Comparison of ENCODE assay signal across 8 cellular contexts in genomic region chr22:35538801-35539321, GRCh38. TPM values are rescaled to one million over a fixed set of nuclear protein-coding genes. Genes with fewer than 3 reads are reported as not detected.
DNase-seq lines count a peak whose midpoint lies in the region; ATAC-seq and TF ChIP-seq lines count a peak whose summit lies in the region.

No MANE protein-coding gene starts in this region.

- H3K4me3 ChIP-seq in BLaER1 treated with 17β-estradiol and CSF1 and Interleukin-3, amounts not matched to agents 10 nM and 100 nM: no peak overlapping the region
- H3K4me3 ChIP-seq in HL-60 (replicated peaks; ENCODE audit: insufficient read depth, low read length) (no peak overlapping the region), kidney epithelial cell (ENCODE audit: low read depth, low read length) (no peak overlapping the region)

- H3K36me3 Mint-ChIP-seq in type B pancreatic cell: no peaks in the 10 kb centered on the region

- TF ChIP-seq POLR2A in GM18505 (IDR thresholded peaks at IDR 0.05; ENCODE audit: borderline replicate concordance, extremely low read depth, insufficient read depth, insufficient read length): no peak

- H4K20me1 ChIP-seq in BLaER1 treated with 17β-estradiol and CSF1 and Interleukin-3, amounts not matched to agents 10 nM and 100 nM: peaks cover 0 to 34% (median 5%) of the 10 kb centered on the region in 11 experiments; a peak in 12 of 22 replicates

- H3K4me1 Mint-ChIP-seq in type B pancreatic cell (ENCODE audit: unreplicated experiment): peaks cover 4% of the 10 kb centered on the region

- H3K27ac Mint-ChIP-seq in type B pancreatic cell: no peak overlapping the region

- no peaks in the 10 kb centered on the region for H3K9me3 Mint-ChIP-seq in type B pancreatic cell

- ATAC-seq in GM18505 (IDR thresholded peaks at IDR 0.05; ENCODE audit: unreplicated experiment): no peak

- H3K4me3 Mint-ChIP-seq in type B pancreatic cell: peak overlapping the region; percentile 72

- H3K4me1 ChIP-seq in BLaER1 treated with 17β-estradiol and CSF1 and Interleukin-3, amounts not matched to agents 10 nM and 100 nM: peaks cover 22 to 78% (median 68%) of the 10 kb centered on the region in 10 experiments

- DNase-seq in HL-60 (ENCODE audit: low read depth in 1 of 2, low spot score in 1 of 2) (peak in 1 of 2 experiments; percentile 28), activated T-cell treated with anti-CD3 and anti-CD28 coated beads for 48 hours (ENCODE audit: low read depth) (peak; percentile 19), kidney epithelial cell (ENCODE audit: low read depth) (no peak), type B pancreatic cell (ENCODE audit: extremely low spot score, unreplicated experiment) (no peak), NCI-H1417 treated with DMSO at 0.1 percent for 48 hours (lab: John Stamatoyannopoulos, UW) (no peak), NCI-H2171 (lab: John Stamatoyannopoulos, UW) (no peak)

- peaks cover 58% of the 10 kb centered on the region for H3K27me3 Mint-ChIP-seq in type B pancreatic cell

- TF ChIP-seq CTCF in HL-60 (IDR thresholded peaks at IDR 0.05; ENCODE audit: insufficient read depth, low read length): peak; percentile 32
- TF ChIP-seq CTCF in kidney epithelial cell (IDR thresholded peaks at IDR 0.05; ENCODE audit: insufficient read depth, low read length, poor library complexity, severe bottlenecking): peak; percentile 72
- TF ChIP-seq CTCF in type B pancreatic cell (conservative IDR thresholded peaks at IDR 0.05): peak; percentile 74

- peak overlapping the region in 7 of 11 experiments; percentile 96 to 100 (median 98); a peak in 11 of 22 replicates for H3K4me2 ChIP-seq in BLaER1 treated with 17β-estradiol and CSF1 and Interleukin-3, amounts not matched to agents 10 nM and 100 nM

- peaks cover 27 to 46% (median 33%) of the 10 kb centered on the region in 11 experiments for H3K27me3 ChIP-seq in BLaER1 treated with 17β-estradiol and CSF1 and Interleukin-3, amounts not matched to agents 10 nM and 100 nM
- H3K27me3 ChIP-seq in HL-60 (ENCODE audit: insufficient read depth, poor library complexity, severe bottlenecking) (peaks cover 25% of the 10 kb centered on the region), kidney epithelial cell (ENCODE audit: control insufficient read depth, insufficient read depth, low read length) (peaks cover 30% of the 10 kb centered on the region)

- no peak overlapping the region; a peak in 1 of 22 replicates for H3K27ac ChIP-seq in BLaER1 treated with 17β-estradiol and CSF1 and Interleukin-3, amounts not matched to agents 10 nM and 100 nM
- no peak overlapping the region for H3K27ac ChIP-seq in HL-60 (replicated peaks)

- no peaks in the 10 kb centered on the region for H3K36me3 ChIP-seq in BLaER1 treated with 17β-estradiol and CSF1 and Interleukin-3, amounts not matched to agents 10 nM and 100 nM
- no peaks in the 10 kb centered on the region for H3K36me3 ChIP-seq in kidney epithelial cell (ENCODE audit: control insufficient read depth, insufficient read depth, low read length)

- no peaks in the 10 kb centered on the region for H3K9me3 ChIP-seq in BLaER1 treated with 17β-estradiol and CSF1 and Interleukin-3, amounts not matched to agents 10 nM and 100 nM (replicated peaks in 1 of 11)

- H3K9ac ChIP-seq in BLaER1 treated with 17β-estradiol and CSF1 and Interleukin-3, amounts not matched to agents 10 nM and 100 nM: no peak overlapping the region; a peak in 1 of 22 replicates

RNA-seq across cellular contexts. Expression of gene RASD2, which starts 1.8 kb away (rescaled TPM):
- total RNA-seq in kidney epithelial cell: 0.04 and 1.4 TPM in 2 replicates
- total RNA-seq in type B pancreatic cell (ENCODE audit: low replicate concordance): 0.21 and 0.24 TPM in 2 replicates
